In the genomic region with DNA sequence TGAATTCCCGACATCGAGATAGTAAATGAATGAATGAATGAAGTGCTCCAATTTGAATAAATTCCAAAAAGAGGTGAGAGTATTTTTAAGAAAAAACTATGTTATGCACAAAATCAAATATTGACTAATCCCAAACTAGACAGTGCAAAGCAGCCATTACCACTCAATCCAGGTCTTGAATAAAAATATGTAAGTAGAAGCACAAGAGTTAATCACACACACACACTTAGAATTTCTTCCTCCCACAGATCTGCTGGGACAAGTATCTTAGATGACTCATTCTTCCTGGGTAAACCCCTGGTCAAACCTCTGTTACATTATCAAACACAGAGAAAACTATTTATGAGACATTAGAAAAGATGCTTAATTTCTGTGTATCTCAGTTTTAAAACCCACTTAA, we compare ENCODE assay signal across 1 cellular context.
TF ChIP-seq lines count a peak whose summit lies in the region.

No MANE protein-coding gene starts in this region.

TF ChIP-seq in K562, 482 proteins besides CTCF, POLR2A, EP300 and RAD21:
- TF ChIP-seq, protein P1, sequence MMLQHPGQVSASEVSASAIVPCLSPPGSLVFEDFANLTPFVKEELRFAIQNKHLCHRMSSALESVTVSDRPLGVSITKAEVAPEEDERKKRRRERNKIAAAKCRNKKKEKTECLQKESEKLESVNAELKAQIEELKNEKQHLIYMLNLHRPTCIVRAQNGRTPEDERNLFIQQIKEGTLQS (IDR thresholded peaks at IDR 0.05) = 0 out of 2 replicates have a peak, but pooled peaks have one; percentile 15
- TF ChIP-seq, protein P1 (CRISPR knock-in tag; conservative IDR thresholded peaks at IDR 0.05) = no peak
- no peak for TF ChIP-seq ADNP (tag; IDR thresholded peaks at IDR 0.05)
